In genomic region chr14:105193916-105194782, GRCh38 we compare ENCODE assay signal across 1 cellular context.
TF ChIP-seq lines count a peak whose summit lies in the region.

No MANE protein-coding gene starts in this region.

TF ChIP-seq in H1, 55 proteins besides CTCF, POLR2A, EP300 and RAD21:
- TF ChIP-seq RBBP5 (IDR thresholded peaks at IDR 0.05; ENCODE audit: borderline replicate concordance, low read depth, low read length) (no peak), EGR1 (IDR thresholded peaks at IDR 0.05; ENCODE audit: borderline replicate concordance, low read depth, low read length) (no peak), TEAD4 (IDR thresholded peaks at IDR 0.05; ENCODE audit: low read depth, low read length) (no peak), BCL11A (IDR thresholded peaks at IDR 0.05; ENCODE audit: low read depth in 2 of 2, low read length in 2 of 2) (no peak), RXRA (IDR thresholded peaks at IDR 0.05; ENCODE audit: insufficient read depth, low read depth, low read length) (no peak), CBX5 (IDR thresholded peaks at IDR 0.05; ENCODE audit: low read depth, low read length) (no peak), BACH1 (IDR thresholded peaks at IDR 0.05; ENCODE audit: low read length) (no peak)
